In the genomic region with DNA sequence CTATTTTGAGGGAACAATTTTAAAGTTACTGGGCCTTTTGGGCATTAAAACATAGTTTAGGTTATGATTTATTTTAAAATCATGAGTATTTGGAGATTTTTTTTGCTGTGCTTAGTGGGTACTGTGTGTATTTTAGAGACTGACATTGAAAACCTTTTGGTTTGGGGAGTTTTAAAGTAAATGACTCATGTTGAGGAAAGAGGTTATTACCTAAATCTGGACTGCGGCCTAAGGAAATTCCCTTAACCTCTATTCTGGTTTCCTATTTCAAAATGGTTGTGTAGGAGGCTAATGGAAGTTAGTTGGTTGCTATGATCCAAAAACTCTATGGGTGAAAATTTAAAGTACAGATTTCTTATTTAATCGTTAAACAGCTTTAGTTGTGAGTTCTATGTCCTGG, we compare ENCODE assay signal across 13 cellular contexts. TPM values are rescaled to one million over a fixed set of nuclear protein-coding genes. Genes with fewer than 3 reads are reported as not detected.
DNase-seq lines count a peak whose midpoint lies in the region; FAIRE-seq and TF ChIP-seq lines count a peak whose summit lies in the region.
"Had no signal": no experiment of that assay in that cellular context is flagged by ENCODE, and none has a peak within 500 bp of the region (broad histone marks: within the 10 kb centered on the region; RNA-seq: fewer than 3 reads in every experiment).

No MANE protein-coding gene starts in this region.

- H3K9me2 ChIP-seq in GM23248 (ENCODE audit: insufficient read depth): no peaks in the 10 kb centered on the region

- H3F3A ChIP-seq in GM23248 (ENCODE audit: insufficient read depth): no peaks in the 10 kb centered on the region

- 53 to 55% methylated on average over 2 of the region's 2 CpGs for WGBS in GM23248 (ENCODE audit: low coverage in 1 of 2, low lambda C conversion rate in 2 of 2, missing lambda C conversion rate in 2 of 2), 2 experiments
- 91 to 96% methylated on average over 2 of the region's 2 CpGs for WGBS in sigmoid colon, 2 donors

- H2AFZ ChIP-seq in GM23248: no peak overlapping the region

- H3K9ac ChIP-seq in GM23248: no peak overlapping the region

- H3K4me1 ChIP-seq in GM23248 (ENCODE audit: insufficient read depth) (peaks cover 12% of the 10 kb centered on the region), sigmoid colon (peaks cover 0 to 5% (median 0%) of the 10 kb centered on the region in 4 donors)

- no peak for TF ChIP-seq CTCF in GM12865 (IDR thresholded peaks at IDR 0.05; ENCODE audit: insufficient read depth, low read depth, low read length, missing control alignments)
- TF ChIP-seq CTCF in foreskin fibroblast (IDR thresholded peaks at IDR 0.05; ENCODE audit: low read depth, low read length): no peak
- no peak for TF ChIP-seq CTCF in sigmoid colon (IDR thresholded peaks at IDR 0.05)

- DNase-seq in GM12865 (ENCODE audit: low read depth): peak; percentile 49
- DNase-seq in GM23248: peak; percentile 73
- peak; percentile 62 for DNase-seq in NCI-H226
- DNase-seq in foreskin fibroblast: peak; percentile 49 to 64
- no peak for DNase-seq in substantia nigra (lab: John Stamatoyannopoulos, UW)
- no peak for DNase-seq in GM19239 (ENCODE audit: insufficient read length, low spot score)
- DNase-seq in SHP77 (lab: John Stamatoyannopoulos, UW): no peak
- DNase-seq in sigmoid colon: no peak
- DNase-seq: dorsolateral prefrontal cortex; naive B cell; NK-92 treated with Interleukin-12 subunit alpha and Interleukin-12 subunit beta, amount 100 ng/mL, for 24 hours; T-helper 9 cell had no signal

- no peaks in the 10 kb centered on the region for H3K9me3 ChIP-seq in GM23248 (ENCODE audit: low read depth)
- no peaks in the 10 kb centered on the region for H3K9me3 ChIP-seq in sigmoid colon
- H3K9me3 ChIP-seq: suprapubic skin had no signal

- TF ChIP-seq EP300 in sigmoid colon (IDR thresholded peaks at IDR 0.05): no peak

- H3K27me3 ChIP-seq in GM23248 (replicated peaks; ENCODE audit: insufficient read depth): no peaks in the 10 kb centered on the region
- H3K27me3 ChIP-seq in sigmoid colon: no peaks in the 10 kb centered on the region
- H3K27me3 ChIP-seq: dorsolateral prefrontal cortex, suprapubic skin had no signal

- H3K79me2 ChIP-seq in GM23248 (ENCODE audit: insufficient read depth): no peaks in the 10 kb centered on the region

- TF ChIP-seq POLR2A in sigmoid colon (IDR thresholded peaks at IDR 0.05): no peak

- H3K27ac ChIP-seq in GM23248: peak overlapping the region; percentile 34
- H3K27ac ChIP-seq in substantia nigra (ENCODE audit: low read depth, low read length, poor library complexity, severe bottlenecking): no peak overlapping the region
- no peak overlapping the region for H3K27ac ChIP-seq in sigmoid colon
- H3K27ac ChIP-seq: dorsolateral prefrontal cortex, suprapubic skin had no signal

- no peak overlapping the region for H3K4me3 ChIP-seq in GM12865 (ENCODE audit: low read depth, low read length)
- no peak overlapping the region for H3K4me3 ChIP-seq in GM23248
- no peak overlapping the region for H3K4me3 ChIP-seq in foreskin fibroblast (ENCODE audit: low read depth in 1 of 2, low read length in 2 of 2)
- no peak overlapping the region for H3K4me3 ChIP-seq in sigmoid colon
- H3K4me3 ChIP-seq: dorsolateral prefrontal cortex, suprapubic skin had no signal

- H3K36me3 ChIP-seq in GM23248 (ENCODE audit: low read depth) (no peaks in the 10 kb centered on the region), sigmoid colon (no peaks in the 10 kb centered on the region)
- H3K36me3 ChIP-seq: suprapubic skin had no signal

- peak overlapping the region; percentile 34 for H3K4me2 ChIP-seq in GM23248 (ENCODE audit: unreplicated experiment)

- H4K20me1 ChIP-seq in GM23248 (ENCODE audit: insufficient read depth): no peaks in the 10 kb centered on the region

- FAIRE-seq in GM19239 (lab: Jason Lieb, UNC): no peak

- in situ Hi-C loops in GM23248 (cut with MboI): no loop called here

- intact Hi-C loops in sigmoid colon (cut with DNase I): no loop called here

RNA-seq across cellular contexts. Expression of a gene that starts 57.3 kb away (rescaled TPM):
- total RNA-seq in GM23248 (2014; rRNA removed; shearing (Covaris generic)): 4.4 and 28.6 TPM in 2 replicates
- polyA plus RNA-seq in GM23248 (2016; fragmentation: Nextera tagmentation; extraction: Ambion mirVana): 9.9 and 14.2 TPM in 2 replicates
- total RNA-seq in sigmoid colon: 10 to 100 TPM in 3 of 4 donors, 1 to 10 TPM in 1; 9.6 to 13.2 (median 10.5) TPM
- polyA plus RNA-seq in sigmoid colon: 1 to 10 TPM; 3.6 to 6.1 (median 4.2) TPM

Comparison
In these comparisons a context has a peak if more than half of its experiments do, and no peak if none do; other contexts are left out.
1. DNase-seq: peak in GM12865 (single experiment), GM23248 (single experiment), NCI-H226 (single experiment) and foreskin fibroblast (2 of 2); none in substantia nigra (0 of 49), GM19239 (single experiment), SHP77 (0 of 2) and sigmoid colon (single experiment).